ENCODE assay signal across 32 cellular contexts in the genomic region with DNA sequence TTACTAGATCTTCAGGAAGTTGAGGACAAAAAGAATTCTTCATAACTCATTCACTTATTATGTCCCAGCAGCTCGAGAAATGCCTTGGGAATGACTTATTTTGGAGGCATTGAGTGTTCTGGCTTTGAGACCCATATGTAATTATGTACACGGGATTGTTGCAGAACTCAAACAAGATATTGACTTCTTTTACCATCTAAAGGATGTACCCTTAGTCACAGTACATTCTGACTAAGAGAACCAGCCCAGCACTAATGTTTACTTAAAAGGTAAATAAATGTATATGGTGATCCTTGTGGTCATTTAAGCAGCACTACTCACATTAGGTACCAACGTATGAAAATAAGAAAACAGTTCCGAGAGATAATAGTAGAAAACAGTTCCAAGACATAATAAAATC.
DNase-seq lines count a peak whose midpoint lies in the region; ATAC-seq, FAIRE-seq and TF ChIP-seq lines count a peak whose summit lies in the region.
"Had no signal": no experiment of that assay in that cellular context is flagged by ENCODE, and none has a peak within 500 bp of the region (broad histone marks: within the 10 kb centered on the region; RNA-seq: fewer than 3 reads in every experiment).

No MANE protein-coding gene starts in this region.

- CTCF ChIA-PET in PC-3 (lab: Charles Lee), result no interaction called here

- H2BK120ac ChIP-seq in trophoblast cell (ENCODE audit: insufficient read depth, low read length, poor library complexity), result no peak overlapping the region

- no peak overlapping the region for H2BK5ac ChIP-seq in trophoblast cell (ENCODE audit: low read depth, low read length, poor library complexity)

- no peak overlapping the region for H3K14ac ChIP-seq in trophoblast cell (ENCODE audit: low read length)

- BruUV-seq in PC-3 (replicated peaks; lab: Mats Ljungman, UMichigan), result no TSS peak

- no peaks in the 10 kb centered on the region for H3K9me2 ChIP-seq in PC-3 (replicated peaks; ENCODE audit: low read length)

- intact Hi-C loops in PC-3 (cut with micrococcal nuclease), result no loop called here
- intact Hi-C loops in breast epithelium (cut with DNase I; ENCODE audit: low total_unique reads), result no loop called here

- H3K36me3 ChIP-seq in PC-3 (ENCODE audit: low read depth, low read length), result 0 out of 2 replicates have a peak, but pooled peaks cover 5% of the 10 kb centered on the region
- H3K36me3 ChIP-seq in trophoblast cell (ENCODE audit: control insufficient read depth in 1 of 2, insufficient read depth in 2 of 2, low read length in 2 of 2), result no peaks in the 10 kb centered on the region
- H3K36me3 ChIP-seq in breast epithelium, result no peaks in the 10 kb centered on the region
- H3K36me3 ChIP-seq: BE2C; BLaER1; BLaER1 treated with 17β-estradiol and CSF1 and Interleukin-3, amounts not matched to agents 10 nM and 100 nM had no signal

- TF ChIP-seq CTCF in PC-3 (conservative IDR thresholded peaks at IDR 0.05; ENCODE audit: low read depth, low read length) (no peak), breast epithelium (IDR thresholded peaks at IDR 0.05) (no peak)

- H2AK5ac ChIP-seq in trophoblast cell (ENCODE audit: low read length), result no peak overlapping the region

- DNase-seq in PC-3 (peak; percentile 85), trophoblast cell (peak; percentile 48 to 61), urothelium cell line (ENCODE audit: low spot score) (no peak), DMS153 (lab: John Stamatoyannopoulos, UW) (no peak), breast epithelium (ENCODE audit: low spot score in 2 of 2) (no peak), GDM1 (lab: John Stamatoyannopoulos, UW) (no peak)
- DNase-seq: 8988T; ACHN; AML-193; BE2C; C1 segment of cervical spinal cord; Caco-2; Calu3; CD4-positive, alpha-beta memory T cell; CD4-positive, alpha-beta T cell; CD4-positive, CD25-positive, alpha-beta regulatory T cell; CD8-positive, alpha-beta memory T cell; CD8-positive, alpha-beta T cell; COR-L47; DMS 273 treated with DMSO at 0.1 percent for 48 hours; DMS53; DMS79; DMS79 treated with DMSO at 0.1 percent for 48 hours; DND-41; EL had no signal

- H4K12ac ChIP-seq in trophoblast cell (ENCODE audit: low read depth, low read length), result no peak overlapping the region

- H3K79me2 ChIP-seq in PC-3 (ENCODE audit: low read length) (no peaks in the 10 kb centered on the region), trophoblast cell (ENCODE audit: control insufficient read depth, insufficient read depth, low read length, poor library complexity) (no peaks in the 10 kb centered on the region)

- H3K18ac ChIP-seq in trophoblast cell (ENCODE audit: low read length), result no peak overlapping the region

- H3K27ac ChIP-seq in PC-3 (ENCODE audit: low read length), result peak overlapping the region; percentile 66
- H3K27ac ChIP-seq in trophoblast cell (ENCODE audit: low read depth, low read length), result no peak overlapping the region
- no peak overlapping the region for H3K27ac ChIP-seq in breast epithelium
- H3K27ac ChIP-seq: 22Rv1; A549; BLaER1; BLaER1 treated with 17β-estradiol and CSF1 and Interleukin-3, amounts not matched to agents 10 nM and 100 nM; C4-2B had no signal

- TF ChIP-seq POLR2A in breast epithelium (IDR thresholded peaks at IDR 0.05), result no peak

- H3F3A ChIP-seq in PC-3 (ENCODE audit: low read length, unreplicated experiment), result no peaks in the 10 kb centered on the region

- no peaks in the 10 kb centered on the region for H3K79me1 ChIP-seq in trophoblast cell (ENCODE audit: low read length)

- H4K91ac ChIP-seq in trophoblast cell (ENCODE audit: low read depth, low read length), result no peak overlapping the region

- no peak overlapping the region for H3K4ac ChIP-seq in trophoblast cell (ENCODE audit: low read depth, low read length)

- ATAC-seq in PC-3, result peak; percentile 92
- ATAC-seq: A549; CD8-positive, alpha-beta T cell had no signal

- H3K9ac ChIP-seq in PC-3 (ENCODE audit: low read length), result no peak overlapping the region
- H3K9ac ChIP-seq in trophoblast cell (ENCODE audit: low read length), result no peak overlapping the region
- H3K9ac ChIP-seq: BLaER1; BLaER1 treated with 17β-estradiol and CSF1 and Interleukin-3, amounts not matched to agents 10 nM and 100 nM had no signal

- H3K4me1 ChIP-seq in PC-3 (ENCODE audit: insufficient read depth, low read length) (peaks cover 16% of the 10 kb centered on the region), trophoblast cell (ENCODE audit: control insufficient read depth in 1 of 2, insufficient read depth in 2 of 2, low read length in 2 of 2) (no peaks in the 10 kb centered on the region), breast epithelium (no peaks in the 10 kb centered on the region)
- H3K4me1 ChIP-seq: A549; BE2C; BLaER1; BLaER1 treated with 17β-estradiol and CSF1 and Interleukin-3, amounts not matched to agents 10 nM and 100 nM; Caco-2 had no signal

- H3K4me2 ChIP-seq in PC-3 (ENCODE audit: low read length), result peak overlapping the region; percentile 26
- H3K4me2 ChIP-seq in trophoblast cell (ENCODE audit: low read length), result no peak overlapping the region
- H3K4me2 ChIP-seq: A549; BLaER1; BLaER1 treated with 17β-estradiol and CSF1 and Interleukin-3, amounts not matched to agents 10 nM and 100 nM had no signal

- no CpG with 5 or more reads among the region's 4 CpGs for WGBS in trophoblast cell (ENCODE audit: extremely low coverage, insufficient coverage, insufficient read length)

- no peak overlapping the region for H4K8ac ChIP-seq in trophoblast cell (ENCODE audit: low read depth, low read length)

- H3K27me3 ChIP-seq in PC-3 (ENCODE audit: low read length) (no peaks in the 10 kb centered on the region), trophoblast cell (ENCODE audit: insufficient read depth, low read length) (no peaks in the 10 kb centered on the region), breast epithelium (no peaks in the 10 kb centered on the region)
- H3K27me3 ChIP-seq: BE2C; BLaER1; BLaER1 treated with 17β-estradiol and CSF1 and Interleukin-3, amounts not matched to agents 10 nM and 100 nM had no signal

- H3K23ac ChIP-seq in trophoblast cell (ENCODE audit: low read length), result no peak overlapping the region

- H4K20me1 ChIP-seq in PC-3 (ENCODE audit: low read length), result no peaks in the 10 kb centered on the region
- H4K20me1 ChIP-seq: BLaER1; BLaER1 treated with 17β-estradiol and CSF1 and Interleukin-3, amounts not matched to agents 10 nM and 100 nM had no signal

- peak; percentile 30 for FAIRE-seq in urothelium cell line (lab: Jason Lieb, UNC)
- FAIRE-seq: A204.1, A549, D721Med had no signal

- H3K9me3 ChIP-seq in PC-3 (ENCODE audit: low read length) (peaks cover 11% of the 10 kb centered on the region; the same call in 1 of the 2 replicates), trophoblast cell (ENCODE audit: insufficient read depth, low read depth, low read length) (peaks cover 3% of the 10 kb centered on the region), breast epithelium (peaks cover 5 to 19% of the 10 kb centered on the region in 2 donors)
- H3K9me3 ChIP-seq: A549, BE2C, Caco-2 had no signal

- no peak overlapping the region for H3K4me3 ChIP-seq in PC-3 (ENCODE audit: low read length)
- H3K4me3 ChIP-seq in trophoblast cell (ENCODE audit: low read depth, low read length), result no peak overlapping the region
- H3K4me3 ChIP-seq in breast epithelium, result no peak overlapping the region
- H3K4me3 ChIP-seq: A549; BLaER1; BLaER1 treated with 17β-estradiol and CSF1 and Interleukin-3, amounts not matched to agents 10 nM and 100 nM had no signal

- no peak overlapping the region for H2BK12ac ChIP-seq in trophoblast cell (ENCODE audit: low read length)

- H2AFZ ChIP-seq in PC-3 (ENCODE audit: low read length) (no peak overlapping the region), trophoblast cell (ENCODE audit: insufficient read depth, low read length, poor library complexity) (no peak overlapping the region)

- POLR2A ChIA-PET in PC-3 (lab: Charles Lee; ENCODE audit: unreplicated experiment), result no interaction called here

Comparison
In these comparisons a context has a peak if more than half of its experiments do, and no peak if none do; other contexts are left out.
1. DNase-seq: peak in PC-3 (single experiment) and trophoblast cell (2 of 2); none in urothelium cell line (single experiment), DMS153 (single experiment), breast epithelium (0 of 2) and GDM1 (single experiment).